ENCODE assay signal across 29 cellular contexts in genomic region chr1:224932607-224933249, GRCh38.
"Had no signal": no experiment of that assay in that cellular context is flagged by ENCODE, and none has a peak within 500 bp of the region (broad histone marks: within the 10 kb centered on the region; RNA-seq: fewer than 3 reads in every experiment).

No MANE protein-coding gene starts in this region.

- FAIRE-seq: keratinocyte, pancreas, urothelium cell line had no signal

- H3K27me3 ChIP-seq: hepatocyte, pancreas, upper lobe of right lung had no signal

- H3K4me3 ChIP-seq: hepatocyte, lower lobe of right lung, pancreas, prostate gland, skin epidermis, suprapubic skin, thoracic aorta, tibial artery, upper lobe of right lung had no signal

- H3K27ac ChIP-seq: hepatocyte, lower lobe of right lung, pancreas, prostate gland, skin epidermis, suprapubic skin, thoracic aorta, tibial artery, upper lobe of right lung had no signal

- H3K4me2 ChIP-seq: hepatocyte had no signal

- DNase-seq: kidney glomerular epithelial cell; left cardiac atrium; lower lobe of right lung; mammary epithelial cell; mesenchymal stem cell; naive thymus-derived CD8-positive, alpha-beta T cell; nucleus accumbens; pancreas; posterior cingulate gyrus; retina; right cardiac atrium; stimulated activated CD4-positive, alpha-beta T cell treated with anti-CD3 and anti-CD28 coated beads, Interleukin-12 subunit alpha, Interleukin-12 subunit beta, amount 100 ng/mL, for 4 hours; stimulated activated CD4-positive, alpha-beta T cell treated with anti-CD3 and anti-CD28 coated beads, Interleukin-15, amount 100 ng/mL, for 24 hours; stimulated activated CD4-positive, alpha-beta T cell treated with anti-CD3 and anti-CD28 coated beads, Interleukin-2, amount 100 ng/mL, for 24 hours; stimulated activated CD4-positive, alpha-beta T cell treated with anti-CD3 and anti-CD28 coated beads, Interleukin-4, amount 100 ng/mL, for 1 hour; stimulated activated naive CD4-positive, alpha-beta T cell; tibial artery; trophoblast cell; upper lobe of right lung had no signal

- H2AFZ ChIP-seq: hepatocyte had no signal

- H3K4me1 ChIP-seq: lower lobe of right lung, prostate gland, upper lobe of right lung had no signal

- H3K9me3 ChIP-seq: prostate gland had no signal

- H3K36me3 ChIP-seq: lower lobe of right lung, pancreas, prostate gland, suprapubic skin, thoracic aorta, tibial artery, upper lobe of right lung had no signal

- ATAC-seq: left cardiac atrium; left lobe of liver; lower lobe of right lung; naive thymus-derived CD8-positive, alpha-beta T cell; pancreas; right cardiac atrium; sciatic nerve; stimulated activated effector memory CD8-positive, alpha-beta T cell treated with anti-CD3 and anti-CD28 coated beads, Interleukin-12 subunit alpha, Interleukin-12 subunit beta, amount 100 ng/mL, for 72 hours; upper lobe of right lung had no signal
